Comparison of ENCODE assay signal across 1 cellular context in the genomic region with DNA sequence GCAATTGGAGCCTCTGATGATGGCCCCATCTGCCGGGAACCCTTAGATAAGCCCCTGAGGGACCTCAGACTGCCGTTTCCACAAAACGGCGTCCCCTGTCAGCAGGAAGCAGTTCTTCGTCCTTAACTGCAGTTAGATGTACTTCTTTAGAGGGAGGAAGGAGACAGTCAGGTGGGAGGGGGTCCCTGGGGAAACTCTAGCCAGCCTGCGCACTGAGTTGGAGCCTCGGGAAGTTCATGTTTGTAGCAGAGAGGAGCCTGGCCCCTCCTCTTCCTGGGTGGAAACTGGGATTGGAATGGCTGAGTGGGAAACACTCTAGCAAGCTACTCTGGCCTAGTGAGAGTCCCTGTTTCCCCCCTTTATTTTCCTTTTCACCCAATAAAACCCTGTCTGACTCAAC.
TF ChIP-seq lines count a peak whose summit lies in the region.

No MANE protein-coding gene starts in this region.

TF ChIP-seq in WTC11, 78 proteins besides CTCF, POLR2A, EP300 and RAD21 (continued from another document):
- TF ChIP-seq, protein P1, sequence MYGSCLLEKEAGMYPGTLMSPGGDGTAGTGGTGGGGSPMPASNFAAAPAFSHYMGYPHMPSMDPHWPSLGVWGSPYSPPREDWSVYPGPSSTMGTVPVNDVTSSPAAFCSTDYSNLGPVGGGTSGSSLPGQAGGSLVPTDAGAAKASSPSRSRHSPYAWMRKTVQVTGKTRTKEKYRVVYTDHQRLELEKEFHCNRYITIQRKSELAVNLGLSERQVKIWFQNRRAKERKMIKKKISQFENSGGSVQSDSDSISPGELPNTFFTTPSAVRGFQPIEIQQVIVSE (CRISPR knock-in tag; IDR thresholded peaks at IDR 0.05; ENCODE audit: borderline replicate concordance), result no peak
- TF ChIP-seq JAZF1 (CRISPR knock-in tag; IDR thresholded peaks at IDR 0.05) (no peak), ELF4 (CRISPR knock-in tag; IDR thresholded peaks at IDR 0.05; ENCODE audit: low read depth) (no peak), SMAD3 (CRISPR knock-in tag; IDR thresholded peaks at IDR 0.05; ENCODE audit: borderline replicate concordance) (no peak), EMX1 (CRISPR knock-in tag; IDR thresholded peaks at IDR 0.05) (no peak)
- TF ChIP-seq, protein P2, sequence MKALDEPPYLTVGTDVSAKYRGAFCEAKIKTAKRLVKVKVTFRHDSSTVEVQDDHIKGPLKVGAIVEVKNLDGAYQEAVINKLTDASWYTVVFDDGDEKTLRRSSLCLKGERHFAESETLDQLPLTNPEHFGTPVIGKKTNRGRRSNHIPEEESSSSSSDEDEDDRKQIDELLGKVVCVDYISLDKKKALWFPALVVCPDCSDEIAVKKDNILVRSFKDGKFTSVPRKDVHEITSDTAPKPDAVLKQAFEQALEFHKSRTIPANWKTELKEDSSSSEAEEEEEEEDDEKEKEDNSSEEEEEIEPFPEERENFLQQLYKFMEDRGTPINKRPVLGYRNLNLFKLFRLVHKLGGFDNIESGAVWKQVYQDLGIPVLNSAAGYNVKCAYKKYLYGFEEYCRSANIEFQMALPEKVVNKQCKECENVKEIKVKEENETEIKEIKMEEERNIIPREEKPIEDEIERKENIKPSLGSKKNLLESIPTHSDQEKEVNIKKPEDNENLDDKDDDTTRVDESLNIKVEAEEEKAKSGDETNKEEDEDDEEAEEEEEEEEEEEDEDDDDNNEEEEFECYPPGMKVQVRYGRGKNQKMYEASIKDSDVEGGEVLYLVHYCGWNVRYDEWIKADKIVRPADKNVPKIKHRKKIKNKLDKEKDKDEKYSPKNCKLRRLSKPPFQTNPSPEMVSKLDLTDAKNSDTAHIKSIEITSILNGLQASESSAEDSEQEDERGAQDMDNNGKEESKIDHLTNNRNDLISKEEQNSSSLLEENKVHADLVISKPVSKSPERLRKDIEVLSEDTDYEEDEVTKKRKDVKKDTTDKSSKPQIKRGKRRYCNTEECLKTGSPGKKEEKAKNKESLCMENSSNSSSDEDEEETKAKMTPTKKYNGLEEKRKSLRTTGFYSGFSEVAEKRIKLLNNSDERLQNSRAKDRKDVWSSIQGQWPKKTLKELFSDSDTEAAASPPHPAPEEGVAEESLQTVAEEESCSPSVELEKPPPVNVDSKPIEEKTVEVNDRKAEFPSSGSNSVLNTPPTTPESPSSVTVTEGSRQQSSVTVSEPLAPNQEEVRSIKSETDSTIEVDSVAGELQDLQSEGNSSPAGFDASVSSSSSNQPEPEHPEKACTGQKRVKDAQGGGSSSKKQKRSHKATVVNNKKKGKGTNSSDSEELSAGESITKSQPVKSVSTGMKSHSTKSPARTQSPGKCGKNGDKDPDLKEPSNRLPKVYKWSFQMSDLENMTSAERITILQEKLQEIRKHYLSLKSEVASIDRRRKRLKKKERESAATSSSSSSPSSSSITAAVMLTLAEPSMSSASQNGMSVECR (CRISPR knock-in tag; IDR thresholded peaks at IDR 0.05; ENCODE audit: borderline replicate concordance), result no peak
- TF ChIP-seq, protein P3, sequence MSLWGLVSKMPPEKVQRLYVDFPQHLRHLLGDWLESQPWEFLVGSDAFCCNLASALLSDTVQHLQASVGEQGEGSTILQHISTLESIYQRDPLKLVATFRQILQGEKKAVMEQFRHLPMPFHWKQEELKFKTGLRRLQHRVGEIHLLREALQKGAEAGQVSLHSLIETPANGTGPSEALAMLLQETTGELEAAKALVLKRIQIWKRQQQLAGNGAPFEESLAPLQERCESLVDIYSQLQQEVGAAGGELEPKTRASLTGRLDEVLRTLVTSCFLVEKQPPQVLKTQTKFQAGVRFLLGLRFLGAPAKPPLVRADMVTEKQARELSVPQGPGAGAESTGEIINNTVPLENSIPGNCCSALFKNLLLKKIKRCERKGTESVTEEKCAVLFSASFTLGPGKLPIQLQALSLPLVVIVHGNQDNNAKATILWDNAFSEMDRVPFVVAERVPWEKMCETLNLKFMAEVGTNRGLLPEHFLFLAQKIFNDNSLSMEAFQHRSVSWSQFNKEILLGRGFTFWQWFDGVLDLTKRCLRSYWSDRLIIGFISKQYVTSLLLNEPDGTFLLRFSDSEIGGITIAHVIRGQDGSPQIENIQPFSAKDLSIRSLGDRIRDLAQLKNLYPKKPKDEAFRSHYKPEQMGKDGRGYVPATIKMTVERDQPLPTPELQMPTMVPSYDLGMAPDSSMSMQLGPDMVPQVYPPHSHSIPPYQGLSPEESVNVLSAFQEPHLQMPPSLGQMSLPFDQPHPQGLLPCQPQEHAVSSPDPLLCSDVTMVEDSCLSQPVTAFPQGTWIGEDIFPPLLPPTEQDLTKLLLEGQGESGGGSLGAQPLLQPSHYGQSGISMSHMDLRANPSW (CRISPR knock-in tag; conservative IDR thresholded peaks at IDR 0.05; ENCODE audit: low read depth), result no peak
- TF ChIP-seq, protein P4, sequence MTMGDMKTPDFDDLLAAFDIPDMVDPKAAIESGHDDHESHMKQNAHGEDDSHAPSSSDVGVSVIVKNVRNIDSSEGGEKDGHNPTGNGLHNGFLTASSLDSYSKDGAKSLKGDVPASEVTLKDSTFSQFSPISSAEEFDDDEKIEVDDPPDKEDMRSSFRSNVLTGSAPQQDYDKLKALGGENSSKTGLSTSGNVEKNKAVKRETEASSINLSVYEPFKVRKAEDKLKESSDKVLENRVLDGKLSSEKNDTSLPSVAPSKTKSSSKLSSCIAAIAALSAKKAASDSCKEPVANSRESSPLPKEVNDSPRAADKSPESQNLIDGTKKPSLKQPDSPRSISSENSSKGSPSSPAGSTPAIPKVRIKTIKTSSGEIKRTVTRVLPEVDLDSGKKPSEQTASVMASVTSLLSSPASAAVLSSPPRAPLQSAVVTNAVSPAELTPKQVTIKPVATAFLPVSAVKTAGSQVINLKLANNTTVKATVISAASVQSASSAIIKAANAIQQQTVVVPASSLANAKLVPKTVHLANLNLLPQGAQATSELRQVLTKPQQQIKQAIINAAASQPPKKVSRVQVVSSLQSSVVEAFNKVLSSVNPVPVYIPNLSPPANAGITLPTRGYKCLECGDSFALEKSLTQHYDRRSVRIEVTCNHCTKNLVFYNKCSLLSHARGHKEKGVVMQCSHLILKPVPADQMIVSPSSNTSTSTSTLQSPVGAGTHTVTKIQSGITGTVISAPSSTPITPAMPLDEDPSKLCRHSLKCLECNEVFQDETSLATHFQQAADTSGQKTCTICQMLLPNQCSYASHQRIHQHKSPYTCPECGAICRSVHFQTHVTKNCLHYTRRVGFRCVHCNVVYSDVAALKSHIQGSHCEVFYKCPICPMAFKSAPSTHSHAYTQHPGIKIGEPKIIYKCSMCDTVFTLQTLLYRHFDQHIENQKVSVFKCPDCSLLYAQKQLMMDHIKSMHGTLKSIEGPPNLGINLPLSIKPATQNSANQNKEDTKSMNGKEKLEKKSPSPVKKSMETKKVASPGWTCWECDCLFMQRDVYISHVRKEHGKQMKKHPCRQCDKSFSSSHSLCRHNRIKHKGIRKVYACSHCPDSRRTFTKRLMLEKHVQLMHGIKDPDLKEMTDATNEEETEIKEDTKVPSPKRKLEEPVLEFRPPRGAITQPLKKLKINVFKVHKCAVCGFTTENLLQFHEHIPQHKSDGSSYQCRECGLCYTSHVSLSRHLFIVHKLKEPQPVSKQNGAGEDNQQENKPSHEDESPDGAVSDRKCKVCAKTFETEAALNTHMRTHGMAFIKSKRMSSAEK (CRISPR knock-in tag; IDR thresholded peaks at IDR 0.05; ENCODE audit: borderline replicate concordance), result no peak
- TF ChIP-seq, protein P5, sequence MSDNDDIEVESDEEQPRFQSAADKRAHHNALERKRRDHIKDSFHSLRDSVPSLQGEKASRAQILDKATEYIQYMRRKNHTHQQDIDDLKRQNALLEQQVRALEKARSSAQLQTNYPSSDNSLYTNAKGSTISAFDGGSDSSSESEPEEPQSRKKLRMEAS (CRISPR knock-in tag; IDR thresholded peaks at IDR 0.05), result no peak
- TF ChIP-seq, protein P6, sequence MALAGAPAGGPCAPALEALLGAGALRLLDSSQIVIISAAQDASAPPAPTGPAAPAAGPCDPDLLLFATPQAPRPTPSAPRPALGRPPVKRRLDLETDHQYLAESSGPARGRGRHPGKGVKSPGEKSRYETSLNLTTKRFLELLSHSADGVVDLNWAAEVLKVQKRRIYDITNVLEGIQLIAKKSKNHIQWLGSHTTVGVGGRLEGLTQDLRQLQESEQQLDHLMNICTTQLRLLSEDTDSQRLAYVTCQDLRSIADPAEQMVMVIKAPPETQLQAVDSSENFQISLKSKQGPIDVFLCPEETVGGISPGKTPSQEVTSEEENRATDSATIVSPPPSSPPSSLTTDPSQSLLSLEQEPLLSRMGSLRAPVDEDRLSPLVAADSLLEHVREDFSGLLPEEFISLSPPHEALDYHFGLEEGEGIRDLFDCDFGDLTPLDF (CRISPR knock-in tag; IDR thresholded peaks at IDR 0.05), result no peak
- TF ChIP-seq, protein P7, sequence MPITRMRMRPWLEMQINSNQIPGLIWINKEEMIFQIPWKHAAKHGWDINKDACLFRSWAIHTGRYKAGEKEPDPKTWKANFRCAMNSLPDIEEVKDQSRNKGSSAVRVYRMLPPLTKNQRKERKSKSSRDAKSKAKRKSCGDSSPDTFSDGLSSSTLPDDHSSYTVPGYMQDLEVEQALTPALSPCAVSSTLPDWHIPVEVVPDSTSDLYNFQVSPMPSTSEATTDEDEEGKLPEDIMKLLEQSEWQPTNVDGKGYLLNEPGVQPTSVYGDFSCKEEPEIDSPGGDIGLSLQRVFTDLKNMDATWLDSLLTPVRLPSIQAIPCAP (CRISPR knock-in tag; IDR thresholded peaks at IDR 0.05), result no peak
- TF ChIP-seq, protein P8, sequence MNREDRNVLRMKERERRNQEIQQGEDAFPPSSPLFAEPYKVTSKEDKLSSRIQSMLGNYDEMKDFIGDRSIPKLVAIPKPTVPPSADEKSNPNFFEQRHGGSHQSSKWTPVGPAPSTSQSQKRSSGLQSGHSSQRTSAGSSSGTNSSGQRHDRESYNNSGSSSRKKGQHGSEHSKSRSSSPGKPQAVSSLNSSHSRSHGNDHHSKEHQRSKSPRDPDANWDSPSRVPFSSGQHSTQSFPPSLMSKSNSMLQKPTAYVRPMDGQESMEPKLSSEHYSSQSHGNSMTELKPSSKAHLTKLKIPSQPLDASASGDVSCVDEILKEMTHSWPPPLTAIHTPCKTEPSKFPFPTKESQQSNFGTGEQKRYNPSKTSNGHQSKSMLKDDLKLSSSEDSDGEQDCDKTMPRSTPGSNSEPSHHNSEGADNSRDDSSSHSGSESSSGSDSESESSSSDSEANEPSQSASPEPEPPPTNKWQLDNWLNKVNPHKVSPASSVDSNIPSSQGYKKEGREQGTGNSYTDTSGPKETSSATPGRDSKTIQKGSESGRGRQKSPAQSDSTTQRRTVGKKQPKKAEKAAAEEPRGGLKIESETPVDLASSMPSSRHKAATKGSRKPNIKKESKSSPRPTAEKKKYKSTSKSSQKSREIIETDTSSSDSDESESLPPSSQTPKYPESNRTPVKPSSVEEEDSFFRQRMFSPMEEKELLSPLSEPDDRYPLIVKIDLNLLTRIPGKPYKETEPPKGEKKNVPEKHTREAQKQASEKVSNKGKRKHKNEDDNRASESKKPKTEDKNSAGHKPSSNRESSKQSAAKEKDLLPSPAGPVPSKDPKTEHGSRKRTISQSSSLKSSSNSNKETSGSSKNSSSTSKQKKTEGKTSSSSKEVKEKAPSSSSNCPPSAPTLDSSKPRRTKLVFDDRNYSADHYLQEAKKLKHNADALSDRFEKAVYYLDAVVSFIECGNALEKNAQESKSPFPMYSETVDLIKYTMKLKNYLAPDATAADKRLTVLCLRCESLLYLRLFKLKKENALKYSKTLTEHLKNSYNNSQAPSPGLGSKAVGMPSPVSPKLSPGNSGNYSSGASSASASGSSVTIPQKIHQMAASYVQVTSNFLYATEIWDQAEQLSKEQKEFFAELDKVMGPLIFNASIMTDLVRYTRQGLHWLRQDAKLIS (CRISPR knock-in tag; IDR thresholded peaks at IDR 0.05; ENCODE audit: borderline replicate concordance), result no peak
